Comparison of ENCODE assay signal across 1 cellular context in the genomic region with DNA sequence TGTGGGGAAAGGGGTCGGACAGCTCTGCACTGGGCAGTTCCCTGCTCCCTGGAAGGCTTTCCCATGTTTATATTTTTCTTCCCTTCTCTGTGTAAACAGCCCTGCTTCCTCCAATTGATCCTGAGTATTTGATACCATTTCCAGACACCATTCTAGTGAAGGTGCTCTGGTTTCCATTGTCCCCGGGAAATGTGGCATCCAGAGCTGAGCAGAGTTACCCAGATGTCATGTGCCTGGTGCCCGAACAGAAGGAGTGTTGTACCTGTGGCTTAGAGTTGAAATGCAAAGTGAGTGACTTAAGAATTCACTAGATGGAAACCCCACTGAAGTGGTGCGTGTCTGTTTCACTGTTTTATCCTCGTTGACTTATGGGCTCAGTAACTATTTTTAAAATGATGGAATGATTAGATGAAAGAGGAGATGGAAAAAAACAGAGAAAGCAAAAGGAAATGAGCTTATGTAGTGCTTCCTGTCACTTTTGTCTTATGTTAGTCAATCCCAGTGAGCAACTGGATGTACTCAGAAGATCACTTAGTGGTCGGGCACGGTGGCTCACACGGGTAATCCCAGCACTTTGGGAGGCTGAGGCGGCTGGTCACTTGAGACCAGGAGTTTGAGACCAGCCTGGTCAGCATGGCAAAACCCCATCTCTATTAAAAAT.
TF ChIP-seq lines count a peak whose summit lies in the region.

No MANE protein-coding gene starts in this region.

TF ChIP-seq in HepG2, 621 proteins besides CTCF, POLR2A, EP300 and RAD21 (continued from another document):
- TF ChIP-seq MEIS2 (CRISPR knock-in tag; IDR thresholded peaks at IDR 0.05), result no peak
- TF ChIP-seq ZFP62 (CRISPR knock-in tag; IDR thresholded peaks at IDR 0.05), result no peak
